In the genomic region with DNA sequence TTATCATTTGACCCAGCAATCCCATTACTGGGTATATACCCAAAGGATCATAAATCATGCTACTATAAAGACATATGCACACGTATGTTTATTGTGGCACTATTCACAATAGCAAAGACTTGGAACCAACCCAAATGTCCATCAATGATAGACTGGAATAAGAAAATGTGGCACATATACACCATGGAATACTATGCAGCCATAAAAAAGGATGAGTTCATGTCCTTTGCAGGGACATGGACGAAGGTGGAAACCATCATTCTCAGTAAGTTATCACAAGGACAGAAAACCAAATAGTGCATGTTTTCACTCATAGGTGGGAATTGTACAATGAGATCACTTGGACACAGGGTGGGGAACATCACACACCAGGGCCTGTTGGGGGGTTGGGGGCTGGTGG, we compare ENCODE assay signal across 3 cellular contexts.
TF ChIP-seq lines count a peak whose summit lies in the region.

No MANE protein-coding gene starts in this region.

TF ChIP-seq in HEK293, 187 proteins besides CTCF, POLR2A, EP300 and RAD21:
- peak; percentile 74; the same call in 1 of the 2 replicates for TF ChIP-seq ZNF146 (tag by site-specific recombination; IDR thresholded peaks at IDR 0.05)

TF ChIP-seq in SK-N-SH treated with all-trans-retinoic acid at 6 μM for 48 hours, 23 proteins besides CTCF, POLR2A, EP300 and RAD21:
- TF ChIP-seq ZNF8 (CRISPR knock-in tag; IDR thresholded peaks at IDR 0.05), result peak; percentile 52

TF ChIP-seq in K562, 482 proteins besides CTCF, POLR2A, EP300 and RAD21:
- 0 out of 2 replicates have a peak, but pooled peaks have one; percentile 19 for TF ChIP-seq BCOR (IDR thresholded peaks at IDR 0.05)
- TF ChIP-seq ZNF146 (CRISPR knock-in tag; IDR thresholded peaks at IDR 0.05; ENCODE audit: unreplicated experiment), result peak; percentile 81
